ENCODE assay signal across 21 cellular contexts in genomic region chr9:14014209-14014608, GRCh38.
DNase-seq lines count a peak whose midpoint lies in the region; ATAC-seq and TF ChIP-seq lines count a peak whose summit lies in the region.
"Had no signal": no experiment of that assay in that cellular context is flagged by ENCODE, and none has a peak within 500 bp of the region (broad histone marks: within the 10 kb centered on the region; RNA-seq: fewer than 3 reads in every experiment).

No MANE protein-coding gene starts in this region.

- no peaks in the 10 kb centered on the region for H3K36me3 ChIP-seq in heart left ventricle
- H3K36me3 ChIP-seq in tibial artery, result no peaks in the 10 kb centered on the region
- H3K36me3 ChIP-seq: BLaER1 had no signal

- ATAC-seq in heart left ventricle (peak; percentile 93 to 95 (median 95)), right cardiac atrium (peak; percentile 86 to 88)
- ATAC-seq: HCT116, Panc1 had no signal

- H3K27ac ChIP-seq in heart left ventricle (peak overlapping the region; percentile 53 to 87 (median 74)), right cardiac atrium (ENCODE audit: low read length) (no peak overlapping the region), substantia nigra (ENCODE audit: low read depth, low read length, poor library complexity, severe bottlenecking) (no peak overlapping the region), tibial artery (no peak overlapping the region)
- H3K27ac ChIP-seq: BLaER1, KMS-11 had no signal

- H3K27me3 ChIP-seq in heart left ventricle (no peaks in the 10 kb centered on the region), right cardiac atrium (ENCODE audit: control insufficient read depth, insufficient read depth) (no peaks in the 10 kb centered on the region), tibial artery (no peaks in the 10 kb centered on the region)
- H3K27me3 ChIP-seq: BLaER1 had no signal

- intact Hi-C loops in heart left ventricle (cut with DNase I) (loop anchor here in 4 of 10 donors (5.0 to 10.0 kb wide), 5 partner anchors 42 to 641 kb away; no protein-coding TSS in a partner anchor), right cardiac atrium (cut with DNase I) (no loop called here), tibial artery (cut with DNase I; ENCODE audit: low total_unique reads) (no loop called here)

- TF ChIP-seq CTCF in heart left ventricle (IDR thresholded peaks at IDR 0.05) (no peak), tibial artery (IDR thresholded peaks at IDR 0.05) (no peak)

- H3K4me3 ChIP-seq in heart left ventricle (no peak overlapping the region), right cardiac atrium (ENCODE audit: low read length) (no peak overlapping the region), tibial artery (no peak overlapping the region)
- H3K4me3 ChIP-seq: BLaER1 had no signal

- H3K4me1 ChIP-seq in heart left ventricle (peaks cover 0 to 46% (median 11%) of the 10 kb centered on the region in 12 donors), right cardiac atrium (ENCODE audit: control insufficient read depth, insufficient read depth, low read length) (no peaks in the 10 kb centered on the region), tibial artery (peaks cover 0 to 27% (median 6%) of the 10 kb centered on the region in 4 donors)
- H3K4me1 ChIP-seq: BLaER1 had no signal

- peak; percentile 2 for DNase-seq in RKO (ENCODE audit: low spot score)
- peak in 3 of 5 donors; percentile 45 to 57 (median 50) for DNase-seq in heart left ventricle
- DNase-seq in right cardiac atrium, result no peak
- DNase-seq in putamen (ENCODE audit: low spot score), result peak; percentile 31
- DNase-seq in activated CD8-positive, alpha-beta memory T cell treated with anti-CD3 and anti-CD28 coated beads, Interleukin-2, amount 50 U/mL, for 4 hours, result no peak
- DNase-seq in substantia nigra (lab: John Stamatoyannopoulos, UW), result no peak
- no peak for DNase-seq in tibial artery
- no peak for DNase-seq in activated CD4-positive, alpha-beta T cell treated with anti-CD3 and anti-CD28 coated beads for 1 hour
- DNase-seq: CD4-positive, CD25-positive, alpha-beta regulatory T cell; DMS153; DND-41; NCI-H1048; NCI-H1417; NCI-H1694 treated with DMSO at 0.1 percent for 48 hours; NCI-H2081; NCI-H2227 treated with DMSO at 0.1 percent for 48 hours; NCI-H526 treated with DMSO at 0.1 percent for 48 hours had no signal

- H3K9me3 ChIP-seq in heart left ventricle, result no peaks in the 10 kb centered on the region
- H3K9me3 ChIP-seq in right cardiac atrium (ENCODE audit: control insufficient read depth, low read length), result no peaks in the 10 kb centered on the region
- no peaks in the 10 kb centered on the region for H3K9me3 ChIP-seq in tibial artery
- H3K9me3 ChIP-seq: BLaER1 had no signal

- no peak for TF ChIP-seq POLR2A in heart left ventricle (IDR thresholded peaks at IDR 0.05)

Comparison
In these comparisons a context has a peak if more than half of its experiments do, and no peak if none do; other contexts are left out.
1. DNase-seq: peak in RKO (single experiment), heart left ventricle (3 of 5) and putamen (single experiment); none in right cardiac atrium (0 of 3), activated CD8-positive, alpha-beta memory T cell treated with anti-CD3 and anti-CD28 coated beads, Interleukin-2, amount 50 U/mL, for 4 hours (single experiment), substantia nigra (0 of 49), tibial artery (0 of 2) and activated CD4-positive, alpha-beta T cell treated with anti-CD3 and anti-CD28 coated beads for 1 hour (single experiment).
2. H3K27ac ChIP-seq: peak in heart left ventricle (12 of 12); none in right cardiac atrium (single experiment), substantia nigra (single experiment) and tibial artery (0 of 2).